Comparison of ENCODE assay signal across 14 cellular contexts in genomic region chr3:124867511-124867910, GRCh38. TPM values are rescaled to one million over a fixed set of nuclear protein-coding genes. Genes with fewer than 3 reads are reported as not detected.
A peak's percentile ranks its signal among the peaks of the same experiment; 100 is the strongest.
DNase-seq lines count a peak whose midpoint lies in the region; ATAC-seq, FAIRE-seq and TF ChIP-seq lines count a peak whose summit lies in the region.
"Had no signal": no experiment of that assay in that cellular context is flagged by ENCODE, and none has a peak within 500 bp of the region (broad histone marks: within the 10 kb centered on the region; RNA-seq: fewer than 3 reads in every experiment).

No MANE protein-coding gene starts in this region.

- H2BK5ac ChIP-seq in IMR-90 (ENCODE audit: low read depth, low read length, poor library complexity, severe bottlenecking), result no peak overlapping the region

- H2AFZ ChIP-seq in IMR-90 (replicated peaks; ENCODE audit: low read length, poor library complexity) (no peak overlapping the region), astrocyte (ENCODE audit: low read depth, low read length) (no peak overlapping the region), neural progenitor cell (replicated peaks) (no peak overlapping the region)

- H3K56ac ChIP-seq in IMR-90 (ENCODE audit: extremely low read depth, insufficient read depth, low read length), result no peak overlapping the region

- TF ChIP-seq CTCF in IMR-90 (conservative IDR thresholded peaks at IDR 0.05; ENCODE audit: low read depth, low read length) (no peak), astrocyte (IDR thresholded peaks at IDR 0.05; ENCODE audit: insufficient read depth, low read depth, low read length) (no peak), neural progenitor cell (IDR thresholded peaks at IDR 0.05) (no peak)

- H3K4me1 ChIP-seq in IMR-90 (ENCODE audit: control insufficient read depth, insufficient read depth, low read length), result no peaks in the 10 kb centered on the region
- H3K4me1 ChIP-seq in astrocyte (ENCODE audit: insufficient read depth, low read length), result no peaks in the 10 kb centered on the region
- H3K4me1 ChIP-seq in neural progenitor cell, result no peaks in the 10 kb centered on the region
- H3K4me1 ChIP-seq: BE2C had no signal

- H3K4me2 ChIP-seq in IMR-90 (ENCODE audit: low read depth, low read length), result no peak overlapping the region
- no peak overlapping the region for H3K4me2 ChIP-seq in astrocyte (ENCODE audit: low read length)
- H3K4me2 ChIP-seq in neural progenitor cell, result no peak overlapping the region
- H3K4me2 ChIP-seq: A549 had no signal

- 100% methylated on average over 2 of the region's 3 CpGs; no CpG with 5 or more reads in 1 of the 2 experiments for WGBS in IMR-90 (ENCODE audit: extremely low coverage in 2 of 2, insufficient read length in 1 of 2), 2 experiments

- no peak for TF ChIP-seq RAD21 in IMR-90 (IDR thresholded peaks at IDR 0.05; ENCODE audit: low read length)

- H3K23ac ChIP-seq in IMR-90 (ENCODE audit: low read depth, low read length), result no peak overlapping the region

- in situ Hi-C loops in IMR-90 (cut with MboI; ENCODE audit: low sequenced_read_pairs), result no loop called here

- H3K36me3 ChIP-seq in IMR-90 (ENCODE audit: control insufficient read depth, insufficient read depth, low read length), result peaks cover 29% of the 10 kb centered on the region
- H3K36me3 ChIP-seq in astrocyte (ENCODE audit: insufficient read depth, low read length), result peaks cover 11% of the 10 kb centered on the region
- H3K36me3 ChIP-seq in neural progenitor cell, result no peaks in the 10 kb centered on the region
- H3K36me3 ChIP-seq: BE2C had no signal

- no peak overlapping the region for H3K4me3 Mint-ChIP-seq in astrocyte (ENCODE audit: unreplicated experiment)
- peak overlapping the region; percentile 20 for H3K4me3 Mint-ChIP-seq in neural progenitor cell
- H3K4me3 Mint-ChIP-seq: CD4-positive, alpha-beta memory T cell had no signal

- H3F3A ChIP-seq in neural progenitor cell (ENCODE audit: low read depth), result no peaks in the 10 kb centered on the region

- FAIRE-seq in astrocyte (lab: Jason Lieb, UNC), result no peak
- FAIRE-seq: A549 had no signal

- no peak for TF ChIP-seq POLR2A in IMR-90 (IDR thresholded peaks at IDR 0.05; ENCODE audit: low read depth, low read length)

- H3K14ac ChIP-seq in IMR-90 (replicated peaks; ENCODE audit: low read depth, low read length), result no peak overlapping the region; the same call in 1 of the 2 replicates

- BruUV-seq in IMR-90 (replicated peaks; lab: Mats Ljungman, UMichigan), result no TSS peak

- H3K27me3 Mint-ChIP-seq in astrocyte (ENCODE audit: low read depth, unreplicated experiment), result no peaks in the 10 kb centered on the region
- peaks cover 6% of the 10 kb centered on the region for H3K27me3 Mint-ChIP-seq in neural progenitor cell (ENCODE audit: insufficient read depth, low read depth)

- peaks cover 16 to 69% of the 10 kb centered on the region in 2 experiments for H3K79me1 ChIP-seq in IMR-90 (ENCODE audit: low read depth in 1 of 2, low read length in 2 of 2)

- H2AK9ac ChIP-seq in IMR-90 (replicated peaks; ENCODE audit: low read depth, low read length, poor library complexity), result no peak overlapping the region

- H2BK120ac ChIP-seq in IMR-90 (ENCODE audit: low read depth, low read length), result no peak overlapping the region

- H3K4me3 ChIP-seq in IMR-90 (ENCODE audit: insufficient read depth, low read depth, low read length), result no peak overlapping the region
- H3K4me3 ChIP-seq in astrocyte (ENCODE audit: insufficient read depth, low read depth, low read length), result no peak overlapping the region
- no peak overlapping the region for H3K4me3 ChIP-seq in neural progenitor cell
- H3K4me3 ChIP-seq: A549 had no signal

- H4K20me1 ChIP-seq in IMR-90 (ENCODE audit: insufficient read depth, low read length), result peaks cover 14% of the 10 kb centered on the region
- peaks cover 20% of the 10 kb centered on the region for H4K20me1 ChIP-seq in astrocyte (ENCODE audit: insufficient read depth, low read length)
- peaks cover 4% of the 10 kb centered on the region for H4K20me1 ChIP-seq in neural progenitor cell (ENCODE audit: low read depth)

- peaks cover 5% of the 10 kb centered on the region for H3K4me1 Mint-ChIP-seq in astrocyte (ENCODE audit: low read depth, unreplicated experiment)
- no peaks in the 10 kb centered on the region for H3K4me1 Mint-ChIP-seq in neural progenitor cell
- H3K4me1 Mint-ChIP-seq: CD4-positive, alpha-beta memory T cell had no signal

- H3K27me3 ChIP-seq in IMR-90 (ENCODE audit: control insufficient read depth, insufficient read depth, low read length) (no peaks in the 10 kb centered on the region), astrocyte (ENCODE audit: insufficient read depth, low read length) (no peaks in the 10 kb centered on the region), neural progenitor cell (no peaks in the 10 kb centered on the region)
- H3K27me3 ChIP-seq: BE2C had no signal

- no peak for ATAC-seq in IMR-90 (ENCODE audit: low read depth)
- ATAC-seq in HG03439 (IDR thresholded peaks at IDR 0.05; ENCODE audit: unreplicated experiment), result no peak
- no peak for ATAC-seq in HG02759 (IDR thresholded peaks at IDR 0.05; ENCODE audit: unreplicated experiment)
- ATAC-seq: A549, HCT116 had no signal

- intact Hi-C loops in IMR-90 (cut with micrococcal nuclease), result no loop called here

- H3K18ac ChIP-seq in IMR-90 (ENCODE audit: low read depth, low read length), result no peak overlapping the region

- H3K9me1 ChIP-seq in IMR-90 (ENCODE audit: insufficient read depth, low read length), result peaks cover 18% of the 10 kb centered on the region

- DNase-seq in IMR-90 (no peak), astrocyte (ENCODE audit: low read depth) (no peak), neural progenitor cell (ENCODE audit: low spot score) (no peak)
- no peak for DNase-seq in activated naive CD4-positive, alpha-beta T cell treated with Interleukin-2 at 50 U/mL for 16 hours
- DNase-seq in activated CD8-positive, alpha-beta memory T cell treated with anti-CD3 and anti-CD28 coated beads, Interleukin-2, amount 50 U/mL, for 48 hours, result no peak
- DNase-seq: BE2C; CD4-positive, alpha-beta memory T cell; DND-41; GF-D8 had no signal

- CTCF ChIA-PET in IMR-90 (lab: Yijun Ruan, JAX), result interaction anchor here (0.5 kb wide), 1 partner anchor 17 kb away, joined by 6 read pairs; no protein-coding TSS in a partner anchor

- H4K91ac ChIP-seq in IMR-90 (ENCODE audit: insufficient read depth, low read depth, low read length), result no peak overlapping the region

- H3K79me2 ChIP-seq in astrocyte (ENCODE audit: insufficient read depth, low read length) (peaks cover 45% of the 10 kb centered on the region), neural progenitor cell (ENCODE audit: low read depth) (peaks cover 3% of the 10 kb centered on the region)

- POLR2A ChIA-PET in IMR-90 (lab: Charles Lee; ENCODE audit: unreplicated experiment), result no interaction called here

- no peak overlapping the region for H4K8ac ChIP-seq in IMR-90 (ENCODE audit: low read depth in 2 of 2, low read length in 2 of 2)

- peak overlapping the region; percentile 2 for H3K27ac Mint-ChIP-seq in astrocyte (ENCODE audit: unreplicated experiment)
- no peak overlapping the region for H3K27ac Mint-ChIP-seq in neural progenitor cell
- H3K27ac Mint-ChIP-seq: CD4-positive, alpha-beta memory T cell had no signal

- H3K9me3 Mint-ChIP-seq in astrocyte (ENCODE audit: unreplicated experiment) (peaks cover 2% of the 10 kb centered on the region), neural progenitor cell (no peaks in the 10 kb centered on the region)
- H3K9me3 Mint-ChIP-seq: CD4-positive, alpha-beta memory T cell had no signal

- H4K5ac ChIP-seq in IMR-90 (ENCODE audit: low read depth, low read length), result no peak overlapping the region

- H3K36me3 Mint-ChIP-seq in astrocyte (ENCODE audit: low read depth, unreplicated experiment) (peaks cover 23% of the 10 kb centered on the region), neural progenitor cell (peaks cover 15% of the 10 kb centered on the region)
- H3K36me3 Mint-ChIP-seq: CD4-positive, alpha-beta memory T cell had no signal

- H3K27ac ChIP-seq in IMR-90 (ENCODE audit: insufficient read depth, low read length) (no peak overlapping the region), astrocyte (ENCODE audit: low read depth, low read length) (no peak overlapping the region), neural progenitor cell (no peak overlapping the region)
- H3K27ac ChIP-seq: C4-2B had no signal

- no peak overlapping the region; the same call in 2 of the 3 replicates for H2BK15ac ChIP-seq in IMR-90 (ENCODE audit: low read depth, low read length)

- peak overlapping the region; percentile 34; the same call in 1 of the 2 replicates for H3K4ac ChIP-seq in IMR-90 (ENCODE audit: low read depth, low read length)

- H2BK20ac ChIP-seq in IMR-90 (ENCODE audit: low read depth, low read length), result no peak overlapping the region

- H3K9me3 ChIP-seq in IMR-90 (ENCODE audit: control insufficient read depth, insufficient read depth, low read length) (no peaks in the 10 kb centered on the region), astrocyte (ENCODE audit: insufficient read depth, low read depth, low read length) (no peaks in the 10 kb centered on the region), neural progenitor cell (ENCODE audit: low read depth) (no peaks in the 10 kb centered on the region)
- H3K9me3 ChIP-seq: A549, BE2C had no signal

- H3K9ac ChIP-seq in IMR-90 (ENCODE audit: low read depth, low read length) (no peak overlapping the region), astrocyte (ENCODE audit: low read length) (no peak overlapping the region), neural progenitor cell (no peak overlapping the region)

- dilution Hi-C loops in IMR-90 (cut with HindIII; ENCODE audit: low sequenced_read_pairs, unreplicated experiment), result no loop called here

- H2AK5ac ChIP-seq in IMR-90 (ENCODE audit: low read depth, low read length), result no peak overlapping the region

TF ChIP-seq in IMR-90, 13 proteins besides CTCF, POLR2A, EP300 and RAD21 (continues in another document):
- TF ChIP-seq USF2 (IDR thresholded peaks at IDR 0.05; ENCODE audit: low read depth, low read length) (no peak), MAFK (IDR thresholded peaks at IDR 0.05; ENCODE audit: low read depth, low read length) (no peak), MAZ (IDR thresholded peaks at IDR 0.05; ENCODE audit: borderline replicate concordance, low read depth, low read length) (no peak)

RNA-seq across cellular contexts. Expression of gene ITGB5, which starts 19.7 kb away (rescaled TPM):
- total RNA-seq in IMR-90 (2012; rRNA removed) (71.7 and 85.0 TPM in 2 replicates), astrocyte (139 and 201 TPM in 2 replicates), neural progenitor cell (ENCODE audit: low replicate concordance) (55.8 and 108 TPM in 2 replicates)
- 101 and 102 TPM in 2 replicates for polyA plus RNA-seq in IMR-90 (2012; rRNA removed)
- polyA plus RNA-seq in IMR-90 (2012; cell fraction: cytosol; rRNA removed), result 155 and 524 TPM in 2 replicates
- polyA plus RNA-seq in IMR-90 (2012; cell fraction: nucleus; rRNA removed; ENCODE audit: low replicate concordance), result 43.5 and 72.2 TPM in 2 replicates
